In genomic region chr4:168710353-168710946, GRCh38 we compare ENCODE assay signal across 9 cellular contexts.
DNase-seq lines count a peak whose midpoint lies in the region; ATAC-seq and TF ChIP-seq lines count a peak whose summit lies in the region.
"Had no signal": no experiment of that assay in that cellular context is flagged by ENCODE, and none has a peak within 500 bp of the region (broad histone marks: within the 10 kb centered on the region; RNA-seq: fewer than 3 reads in every experiment).

No MANE protein-coding gene starts in this region.

- POLR2A ChIA-PET in activated CD4-positive, alpha-beta memory T cell treated with anti-CD3 and anti-CD28 coated beads for 36 hours (lab: Charles Lee): no interaction called here
- POLR2A ChIA-PET in naive thymus-derived CD8-positive, alpha-beta T cell (lab: Charles Lee): no interaction called here

- H3K36me3 Mint-ChIP-seq in activated CD4-positive, alpha-beta memory T cell treated with anti-CD3 and anti-CD28 coated beads for 36 hours: no peaks in the 10 kb centered on the region
- no peaks in the 10 kb centered on the region for H3K36me3 Mint-ChIP-seq in naive thymus-derived CD8-positive, alpha-beta T cell
- H3K36me3 Mint-ChIP-seq: IgD-negative memory B cell had no signal

- H3K9me3 Mint-ChIP-seq in activated CD4-positive, alpha-beta memory T cell treated with anti-CD3 and anti-CD28 coated beads for 36 hours: no peaks in the 10 kb centered on the region
- no peaks in the 10 kb centered on the region for H3K9me3 Mint-ChIP-seq in naive thymus-derived CD8-positive, alpha-beta T cell
- H3K9me3 Mint-ChIP-seq: IgD-negative memory B cell had no signal

- dilution Hi-C loops in mammary epithelial cell (cut with HindIII; ENCODE audit: low sequenced_read_pairs): no loop called here

- BruUV-seq in mammary epithelial cell (replicated peaks; lab: Mats Ljungman, UMichigan): no TSS peak

- H3K79me2 ChIP-seq in MM.1S (ENCODE audit: low read length): no peaks in the 10 kb centered on the region
- no peaks in the 10 kb centered on the region for H3K79me2 ChIP-seq in mammary epithelial cell (ENCODE audit: insufficient read depth, low read length)

- H3F3A ChIP-seq in MM.1S (ENCODE audit: insufficient read depth, low read length): no peaks in the 10 kb centered on the region

- CTCF ChIA-PET in mammary epithelial cell (lab: Charles Lee; ENCODE audit: low non-redundant PET): interaction anchor here (0.7 kb wide), 2 partner anchors 94 to 224 kb away, joined by 3 to 4 read pairs; no protein-coding TSS in a partner anchor
- CTCF ChIA-PET in activated CD4-positive, alpha-beta memory T cell treated with anti-CD3 and anti-CD28 coated beads for 36 hours (lab: Charles Lee): interaction anchor here (0.8 to 1.7 kb wide), 5 partner anchors 136 to 212 kb away, joined by 3 to 11 read pairs (median 4); no protein-coding TSS in a partner anchor

- no peaks in the 10 kb centered on the region for H3K36me3 ChIP-seq in MM.1S (replicated peaks; ENCODE audit: insufficient read depth, low read length)
- H3K36me3 ChIP-seq in mammary epithelial cell (ENCODE audit: insufficient read depth, low read length): no peaks in the 10 kb centered on the region

- DNase-seq in DMS53 (lab: John Stamatoyannopoulos, UW) (peak; percentile 49), MM.1S (peak; percentile 40), mammary epithelial cell (peak; percentile 54), left lobe of liver (ENCODE audit: low spot score) (no peak), NCI-H510A (lab: John Stamatoyannopoulos, UW) (no peak)
- no peak for DNase-seq in activated CD4-positive, alpha-beta memory T cell treated with anti-CD3 and anti-CD28 coated beads for 36 hours
- no peak for DNase-seq in naive thymus-derived CD8-positive, alpha-beta T cell

- H2AFZ ChIP-seq in MM.1S (ENCODE audit: low read length): no peak overlapping the region
- H2AFZ ChIP-seq in mammary epithelial cell (ENCODE audit: low read depth, low read length): no peak overlapping the region

- H3K27me3 ChIP-seq in MM.1S (replicated peaks; ENCODE audit: insufficient read depth, low read length) (no peaks in the 10 kb centered on the region), mammary epithelial cell (ENCODE audit: insufficient read depth, low read length) (no peaks in the 10 kb centered on the region)

- H3K9ac ChIP-seq in MM.1S (ENCODE audit: low read length): no peak overlapping the region
- H3K9ac ChIP-seq in mammary epithelial cell (ENCODE audit: insufficient read depth, low read length): no peak overlapping the region

- H4K20me1 ChIP-seq in MM.1S (ENCODE audit: insufficient read depth, low read length) (no peaks in the 10 kb centered on the region), mammary epithelial cell (ENCODE audit: insufficient read depth, low read length) (no peaks in the 10 kb centered on the region)

- WGBS in mammary epithelial cell (ENCODE audit: low coverage, missing lambda C conversion rate): 70% methylated on average over 2 of the region's 3 CpGs

- H3K4me1 ChIP-seq in MM.1S (ENCODE audit: low read length) (no peaks in the 10 kb centered on the region), mammary epithelial cell (ENCODE audit: insufficient read depth, low read length) (peaks cover 33% of the 10 kb centered on the region)

- H3K9me3 ChIP-seq in MM.1S (replicated peaks; ENCODE audit: insufficient read depth, low read length): no peaks in the 10 kb centered on the region
- H3K9me3 ChIP-seq in mammary epithelial cell (replicated peaks; ENCODE audit: insufficient read depth, low read length): no peaks in the 10 kb centered on the region

- H3K27me3 Mint-ChIP-seq in activated CD4-positive, alpha-beta memory T cell treated with anti-CD3 and anti-CD28 coated beads for 36 hours: peaks cover 5% of the 10 kb centered on the region
- peaks cover 0 to 2% (median 0%) of the 10 kb centered on the region in 5 donors for H3K27me3 Mint-ChIP-seq in naive thymus-derived CD8-positive, alpha-beta T cell
- H3K27me3 Mint-ChIP-seq: IgD-negative memory B cell had no signal

- peaks cover 7% of the 10 kb centered on the region for H3K4me1 Mint-ChIP-seq in activated CD4-positive, alpha-beta memory T cell treated with anti-CD3 and anti-CD28 coated beads for 36 hours (ENCODE audit: low read depth)
- H3K4me1 Mint-ChIP-seq in naive thymus-derived CD8-positive, alpha-beta T cell: peaks cover 0 to 12% (median 0%) of the 10 kb centered on the region in 4 donors

- H3K27ac Mint-ChIP-seq in activated CD4-positive, alpha-beta memory T cell treated with anti-CD3 and anti-CD28 coated beads for 36 hours: no peak overlapping the region
- no peak overlapping the region for H3K27ac Mint-ChIP-seq in naive thymus-derived CD8-positive, alpha-beta T cell
- H3K27ac Mint-ChIP-seq: IgD-negative memory B cell had no signal

- in situ Hi-C loops in mammary epithelial cell (cut with MboI; ENCODE audit: low sequenced_read_pairs in 2 of 2): no loop called here

- intact Hi-C loops in mammary epithelial cell (cut with micrococcal nuclease): loop anchor here (1.0 to 5.0 kb wide), 6 partner anchors 123 to 297 kb away; no protein-coding TSS in a partner anchor
- intact Hi-C loops in activated CD4-positive, alpha-beta memory T cell treated with anti-CD3 and anti-CD28 coated beads for 36 hours (cut with micrococcal nuclease): loop anchor here (2.0 kb wide), 1 partner anchor 206 kb away; no protein-coding TSS in a partner anchor

- no peak overlapping the region for H3K27ac ChIP-seq in MM.1S (ENCODE audit: low read length)
- no peak overlapping the region for H3K27ac ChIP-seq in mammary epithelial cell (ENCODE audit: insufficient read depth, low read depth, low read length)

- H3K4me2 ChIP-seq in MM.1S (ENCODE audit: low read depth, low read length) (no peak overlapping the region), mammary epithelial cell (ENCODE audit: insufficient read depth, low read depth, low read length) (no peak overlapping the region)

- H3K9me2 ChIP-seq in MM.1S (replicated peaks; ENCODE audit: insufficient read depth, low read length): no peaks in the 10 kb centered on the region

- H3K4me3 Mint-ChIP-seq in activated CD4-positive, alpha-beta memory T cell treated with anti-CD3 and anti-CD28 coated beads for 36 hours: no peak overlapping the region
- H3K4me3 Mint-ChIP-seq in naive thymus-derived CD8-positive, alpha-beta T cell: no peak overlapping the region
- H3K4me3 Mint-ChIP-seq: IgD-negative memory B cell had no signal

- H3K4me3 ChIP-seq in MM.1S (ENCODE audit: low read length): no peak overlapping the region
- H3K4me3 ChIP-seq in mammary epithelial cell (replicated peaks in 1 of 3; ENCODE audit: insufficient read depth in 1 of 3, low read depth in 2 of 3, low read length in 3 of 3): no peak overlapping the region

- ATAC-seq in left lobe of liver (peak; percentile 86), HG03432 (IDR thresholded peaks at IDR 0.05; ENCODE audit: unreplicated experiment) (no peak)
- no peak for ATAC-seq in naive thymus-derived CD8-positive, alpha-beta T cell

- peak; percentile 44 for TF ChIP-seq CTCF in MM.1S (IDR thresholded peaks at IDR 0.05; ENCODE audit: low read length)
- TF ChIP-seq CTCF in mammary epithelial cell (conservative IDR thresholded peaks at IDR 0.05 in 1 of 2, IDR thresholded peaks at IDR 0.05 in 1 of 2; ENCODE audit: extremely low read depth in 1 of 2, insufficient read depth in 1 of 2, low read depth in 1 of 2, low read length in 2 of 2): peak; percentile 49 to 74

Comparison
In these comparisons a context has a peak if more than half of its experiments do, and no peak if none do; other contexts are left out.
1. DNase-seq: peak in DMS53 (single experiment), MM.1S (single experiment) and mammary epithelial cell (single experiment); none in left lobe of liver (single experiment), activated CD4-positive, alpha-beta memory T cell treated with anti-CD3 and anti-CD28 coated beads for 36 hours (single experiment), naive thymus-derived CD8-positive, alpha-beta T cell (0 of 10) and NCI-H510A (single experiment).